ENCODE assay signal across 24 cellular contexts in the genomic region with DNA sequence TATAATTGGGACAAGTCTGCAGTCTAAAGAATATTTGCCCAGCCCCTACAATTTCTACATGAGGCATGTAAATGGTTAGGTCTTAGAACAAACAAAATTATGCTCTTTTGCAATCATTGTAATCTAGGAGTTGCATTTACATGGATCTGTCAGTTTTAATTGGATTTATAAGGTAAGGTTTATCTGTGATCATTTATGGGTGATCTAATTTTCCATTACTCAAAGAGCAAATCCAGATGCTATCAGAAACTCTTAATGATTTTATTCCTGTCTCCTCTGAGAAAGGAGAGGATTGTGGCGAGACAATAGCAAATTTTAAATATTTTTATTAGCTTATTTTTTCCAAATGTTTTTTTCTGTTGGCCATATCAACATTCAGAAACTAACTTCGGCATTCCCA. TPM values are rescaled to one million over a fixed set of nuclear protein-coding genes. Genes with fewer than 3 reads are reported as not detected.
"Had no signal": no experiment of that assay in that cellular context is flagged by ENCODE, and none has a peak within 500 bp of the region (broad histone marks: within the 10 kb centered on the region; RNA-seq: fewer than 3 reads in every experiment).

No MANE protein-coding gene starts in this region.

- H3K4me1 ChIP-seq: esophagus squamous epithelium, neural progenitor cell, parathyroid adenoma, prostate gland, sigmoid colon, stomach, thyroid gland, vagina had no signal

- H3K27me3 ChIP-seq: esophagus squamous epithelium, neural progenitor cell, sigmoid colon, stomach, thyroid gland, vagina had no signal

- DNase-seq: dermis blood vessel endothelial cell; effector memory CD4-positive, alpha-beta T cell; esophagus squamous epithelium; left ventricle myocardium superior; mesendoderm; midbrain; naive thymus-derived CD4-positive, alpha-beta T cell; right cardiac atrium; sigmoid colon; stimulated activated CD4-positive, alpha-beta T cell treated with anti-CD3 and anti-CD28 coated beads, Interleukin-2, amount 100 ng/mL, for 24 hours; stimulated activated CD4-positive, alpha-beta T cell treated with anti-CD3 and anti-CD28 coated beads, Interleukin-4, amount 100 ng/mL, for 24 hours; stimulated activated naive CD4-positive, alpha-beta T cell treated with Interleukin-2 at 50 U/mL for 16 hours; stomach; thyroid gland; trophoblast cell had no signal

- H3K36me3 ChIP-seq: esophagus squamous epithelium, neural progenitor cell, prostate gland, sigmoid colon, stomach, thyroid gland, vagina had no signal

- FAIRE-seq: endothelial cell of umbilical vein, frontal cortex, keratinocyte had no signal

- H3K4me3 ChIP-seq: coronary artery, esophagus squamous epithelium, lung, neural progenitor cell, prostate gland, sigmoid colon, stomach, thyroid gland, vagina had no signal

- H3K27ac ChIP-seq: coronary artery, esophagus squamous epithelium, neural progenitor cell, parathyroid adenoma, prostate gland, sigmoid colon, stomach, thyroid gland, vagina had no signal

- H3K9me3 ChIP-seq: esophagus squamous epithelium, prostate gland, sigmoid colon, stomach, thyroid gland, vagina had no signal

- H3K9ac ChIP-seq: neural progenitor cell, parathyroid adenoma had no signal

RNA-seq across cellular contexts. Expression of a gene that starts 14.1 kb away (rescaled TPM):
- polyA plus RNA-seq: naive thymus-derived CD4-positive, alpha-beta T cell had no signal
